In genomic region chr6:132060591-132060990, GRCh38 we compare ENCODE assay signal across 15 cellular contexts.
A peak's percentile ranks its signal among the peaks of the same experiment; 100 is the strongest.
DNase-seq lines count a peak whose midpoint lies in the region; ATAC-seq and TF ChIP-seq lines count a peak whose summit lies in the region.
"Had no signal": no experiment of that assay in that cellular context is flagged by ENCODE, and none has a peak within 500 bp of the region (broad histone marks: within the 10 kb centered on the region; RNA-seq: fewer than 3 reads in every experiment).

No MANE protein-coding gene starts in this region.

- H3K9me3 ChIP-seq in SJSA1 (replicated peaks) (no peaks in the 10 kb centered on the region), aorta (ENCODE audit: control insufficient read depth, low read length) (peaks cover 1% of the 10 kb centered on the region)
- H3K9me3 ChIP-seq in CD8-positive, alpha-beta memory T cell (ENCODE audit: low read length) = no peaks in the 10 kb centered on the region

- H3K36me3 ChIP-seq in SJSA1 = no peaks in the 10 kb centered on the region
- H3K36me3 ChIP-seq in aorta (ENCODE audit: control insufficient read depth in 1 of 2, insufficient read depth in 2 of 2, low read length in 1 of 2) = no peaks in the 10 kb centered on the region
- no peaks in the 10 kb centered on the region for H3K36me3 ChIP-seq in CD8-positive, alpha-beta memory T cell (ENCODE audit: insufficient read depth, low read length)
- H3K36me3 ChIP-seq: tibial nerve had no signal

- no peaks in the 10 kb centered on the region for H3K36me3 Mint-ChIP-seq in CD8-positive, alpha-beta memory T cell

- H3K27me3 ChIP-seq in SJSA1 (replicated peaks) (no peaks in the 10 kb centered on the region), aorta (ENCODE audit: control insufficient read depth in 1 of 2, insufficient read depth in 2 of 2, low read length in 1 of 2) (no peaks in the 10 kb centered on the region)
- no peaks in the 10 kb centered on the region for H3K27me3 ChIP-seq in CD8-positive, alpha-beta memory T cell (ENCODE audit: insufficient read depth, low read length, poor library complexity, severe bottlenecking)
- H3K27me3 ChIP-seq: tibial nerve had no signal

- POLR2A ChIA-PET in AG04449 (lab: Yijun Ruan, JAX) = interaction anchor here (3.8 kb wide), 1 partner anchor 110 kb away, joined by 43 read pairs; the partner anchor contains the start of gene CCN2
- POLR2A ChIA-PET in CD8-positive, alpha-beta memory T cell (lab: Charles Lee) = no interaction called here

- intact Hi-C loops in aorta (cut with DNase I) = loop anchor here in 1 of 2 donors (10.0 kb wide), 1 partner anchor 46 kb away; no protein-coding TSS in a partner anchor
- intact Hi-C loops in cardiac septum (cut with DNase I) = no loop called here

- H3K9me3 Mint-ChIP-seq in CD8-positive, alpha-beta memory T cell = peaks cover 0 to 2% (median 0%) of the 10 kb centered on the region in 5 donors
- H3K9me3 Mint-ChIP-seq: T-helper 1 cell treated with Interleukin-12 subunit alpha and Interleukin-12 subunit beta and Interleukin-4 antibody, amounts not matched to agents 30 μg/mL and 1 μg/mL, for 36 hours had no signal

- H3K4me1 ChIP-seq in SJSA1 (replicated peaks) (peaks cover 58% of the 10 kb centered on the region), aorta (ENCODE audit: control insufficient read depth in 1 of 2, insufficient read depth in 2 of 2, low read length in 2 of 2) (peaks cover 0 to 3% of the 10 kb centered on the region in 2 donors)
- no peaks in the 10 kb centered on the region for H3K4me1 ChIP-seq in CD8-positive, alpha-beta memory T cell (ENCODE audit: insufficient read depth, low read length)

- TF ChIP-seq CTCF in AG04449 (IDR thresholded peaks at IDR 0.05; ENCODE audit: insufficient read depth, low read length, missing control alignments) = no peak
- no peak for TF ChIP-seq CTCF in fibroblast of pulmonary artery (IDR thresholded peaks at IDR 0.05; ENCODE audit: low read length, missing control alignments)

- ATAC-seq in aorta (ENCODE audit: low FRiP score) (no peak), GM21723 (IDR thresholded peaks at IDR 0.05; ENCODE audit: unreplicated experiment) (no peak)
- ATAC-seq: right cardiac atrium had no signal

- H3K4me3 ChIP-seq in AG04449 (ENCODE audit: low read depth, low read length) = no peak overlapping the region
- no peak overlapping the region for H3K4me3 ChIP-seq in SJSA1
- H3K4me3 ChIP-seq in fibroblast of pulmonary artery (replicated peaks; ENCODE audit: low read depth, low read length) = no peak overlapping the region
- no peak overlapping the region for H3K4me3 ChIP-seq in aorta (ENCODE audit: low read length in 2 of 2)
- H3K4me3 ChIP-seq in CD8-positive, alpha-beta memory T cell (ENCODE audit: low read length) = no peak overlapping the region
- H3K4me3 ChIP-seq: tibial nerve had no signal

- H3K27me3 Mint-ChIP-seq in CD8-positive, alpha-beta memory T cell = peaks cover 0 to 6% of the 10 kb centered on the region in 2 donors

- no peak overlapping the region for H3K4me3 Mint-ChIP-seq in CD8-positive, alpha-beta memory T cell
- H3K4me3 Mint-ChIP-seq: T-helper 1 cell treated with Interleukin-12 subunit alpha and Interleukin-12 subunit beta and Interleukin-4 antibody, amounts not matched to agents 30 μg/mL and 1 μg/mL, for 36 hours had no signal

- DNase-seq in AG04449 (ENCODE audit: low read depth, low spot score) (peak; percentile 80), HS-5 (ENCODE audit: low read depth) (peak; percentile 77), SJSA1 (ENCODE audit: low read depth in 1 of 2, low spot score in 2 of 2) (peak in 1 of 2 experiments; percentile 57), fibroblast of pulmonary artery (ENCODE audit: low read depth) (peak; percentile 65), aorta (no peak), cardiac septum (ENCODE audit: low spot score) (no peak)
- no peak for DNase-seq in CD8-positive, alpha-beta memory T cell
- DNase-seq: activated CD4-positive, alpha-beta T cell treated with anti-CD3 and anti-CD28 coated beads, Interleukin-2, amount 50 U/mL, for 4 hours; activated naive CD4-positive, alpha-beta T cell treated with Interleukin-2 at 50 U/mL for 16 hours; effector CD4-positive, alpha-beta T cell; GF-D8; right cardiac atrium had no signal

- H3K27ac ChIP-seq in SJSA1 (peak overlapping the region; percentile 90), aorta (ENCODE audit: low read depth in 1 of 2, low read length in 2 of 2) (no peak overlapping the region)
- H3K27ac ChIP-seq in CD8-positive, alpha-beta memory T cell (ENCODE audit: low read depth, low read length) = no peak overlapping the region

- H3K4me1 Mint-ChIP-seq in CD8-positive, alpha-beta memory T cell = no peaks in the 10 kb centered on the region

- H3K27ac Mint-ChIP-seq in CD8-positive, alpha-beta memory T cell = no peak overlapping the region
- H3K27ac Mint-ChIP-seq: T-helper 1 cell treated with Interleukin-12 subunit alpha and Interleukin-12 subunit beta and Interleukin-4 antibody, amounts not matched to agents 30 μg/mL and 1 μg/mL, for 36 hours had no signal

- CTCF ChIA-PET in AG04449 (lab: Yijun Ruan, JAX) = interaction anchor here (0.6 to 1.7 kb wide), 5 partner anchors 11 to 136 kb away, joined by 3 to 4 read pairs (median 3); no protein-coding TSS in a partner anchor
- CTCF ChIA-PET in CD8-positive, alpha-beta memory T cell (lab: Charles Lee) = no interaction called here

- WGBS in aorta, 2 donors = 86 to 87% methylated on average over 4 of the region's 4 CpGs

Comparison
In these comparisons a context has a peak if more than half of its experiments do, and no peak if none do; other contexts are left out.
1. DNase-seq: peak in AG04449 (single experiment), HS-5 (single experiment) and fibroblast of pulmonary artery (single experiment); none in aorta (0 of 2), CD8-positive, alpha-beta memory T cell (0 of 5) and cardiac septum (single experiment).